In genomic region chr11:123054301-123055065, GRCh38 we compare ENCODE assay signal across 8 cellular contexts. TPM values are rescaled to one million over a fixed set of nuclear protein-coding genes. Genes with fewer than 3 reads are reported as not detected.
DNase-seq lines count a peak whose midpoint lies in the region; ATAC-seq lines count a peak whose summit lies in the region.

No MANE protein-coding gene starts in this region.

- H3K27me3 Mint-ChIP-seq in activated T-cell treated with anti-CD3 and anti-CD28 coated beads, Interleukin-2, amount 50 U/mL, for 72 hours (ENCODE audit: low read depth), result no peaks in the 10 kb centered on the region

- H3K4me3 Mint-ChIP-seq in activated T-cell treated with anti-CD3 and anti-CD28 coated beads, Interleukin-2, amount 50 U/mL, for 72 hours, result no peak overlapping the region

- DNase-seq in ELR (ENCODE audit: low read depth) (peak; percentile 87), HK-2 (ENCODE audit: unreplicated experiment) (peak; percentile 16), NCI-H526 (lab: John Stamatoyannopoulos, UW) (peak; percentile 80 to 97), glomerular visceral epithelial cell (ENCODE audit: extremely low spot score) (peak; percentile 73), putamen (ENCODE audit: low spot score) (peak; percentile 66)
- DNase-seq in activated T-cell treated with anti-CD3 and anti-CD28 coated beads, Interleukin-2, amount 50 U/mL, for 72 hours, result peak in 1 of 2 donors; percentile 40

- ATAC-seq in GM21367 (IDR thresholded peaks at IDR 0.05; ENCODE audit: unreplicated experiment), result peak; percentile 73
- peak; percentile 44 to 54 for ATAC-seq in activated T-cell treated with anti-CD3 and anti-CD28 coated beads, Interleukin-2, amount 50 U/mL, for 72 hours (replicated peaks in 1 of 2)
- no peak for ATAC-seq in GM19328 (IDR thresholded peaks at IDR 0.05; ENCODE audit: unreplicated experiment)

- peak overlapping the region; percentile 66 for H3K27ac Mint-ChIP-seq in activated T-cell treated with anti-CD3 and anti-CD28 coated beads, Interleukin-2, amount 50 U/mL, for 72 hours

- H3K4me1 Mint-ChIP-seq in activated T-cell treated with anti-CD3 and anti-CD28 coated beads, Interleukin-2, amount 50 U/mL, for 72 hours (ENCODE audit: low read depth), result peaks cover 54% of the 10 kb centered on the region

- H3K36me3 Mint-ChIP-seq in activated T-cell treated with anti-CD3 and anti-CD28 coated beads, Interleukin-2, amount 50 U/mL, for 72 hours (ENCODE audit: insufficient read depth in 2 of 2), result peaks cover 18 to 36% of the 10 kb centered on the region in 2 donors

- no peaks in the 10 kb centered on the region for H3K9me3 Mint-ChIP-seq in activated T-cell treated with anti-CD3 and anti-CD28 coated beads, Interleukin-2, amount 50 U/mL, for 72 hours

RNA-seq across cellular contexts. Expression of gene HSPA8, which starts 7.5 kb away (rescaled TPM):
- 1,000 to 10,000 TPM; 1,108 to 1,228 TPM for total RNA-seq in activated T-cell treated with anti-CD3 and anti-CD28 coated beads, Interleukin-2, amount 50 U/mL, for 72 hours
